Comparison of ENCODE assay signal across 16 cellular contexts in the genomic region with DNA sequence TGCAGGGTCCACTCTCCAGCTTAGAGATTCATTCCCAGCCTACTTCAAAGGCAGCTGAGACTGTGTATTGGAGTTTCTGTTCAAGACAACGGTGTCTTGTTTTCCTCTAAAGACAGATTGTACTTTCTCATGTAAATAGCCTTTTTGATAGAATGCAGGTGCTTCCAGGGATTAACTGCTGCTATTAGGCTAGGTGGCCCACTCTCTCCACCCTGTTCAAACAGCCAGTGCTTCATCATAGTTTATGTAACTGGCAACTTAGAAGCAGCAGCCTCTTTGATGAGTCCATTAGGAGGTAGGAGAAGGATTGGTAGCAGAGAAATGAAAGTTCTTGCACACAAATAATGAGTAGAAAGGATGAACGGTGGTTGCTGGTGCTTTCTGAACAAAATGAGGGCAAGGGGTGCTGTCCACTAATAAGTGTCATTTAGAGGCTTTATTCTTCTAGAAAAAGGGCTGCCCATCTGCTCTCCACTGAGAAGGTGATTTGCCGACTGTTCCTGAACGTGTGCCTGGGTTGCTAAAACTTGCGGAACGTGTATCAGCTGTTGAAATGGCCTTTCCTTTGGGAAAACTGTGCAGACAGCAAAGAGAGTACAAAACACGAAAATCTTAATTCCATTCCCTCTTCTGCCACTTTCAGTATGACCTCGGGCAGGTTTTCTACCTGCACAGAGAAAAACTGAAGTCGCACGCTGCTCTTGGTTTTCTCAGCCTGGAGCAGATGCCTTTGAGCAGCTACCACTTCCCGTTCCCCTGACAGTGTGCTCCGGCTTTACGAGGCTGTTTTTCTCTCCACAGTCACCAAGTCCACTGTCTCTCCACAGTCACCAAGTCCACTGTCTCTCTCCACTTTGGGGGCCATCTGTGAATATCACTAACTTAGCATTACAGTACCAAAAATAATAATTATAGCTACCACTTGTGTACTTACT.
"Had no signal": no experiment of that assay in that cellular context is flagged by ENCODE, and none has a peak within 500 bp of the region (broad histone marks: within the 10 kb centered on the region; RNA-seq: fewer than 3 reads in every experiment).

No MANE protein-coding gene starts in this region.

- H3K9me3 ChIP-seq: adrenal gland, left lung, suprapubic skin, transverse colon had no signal

- H3K36me3 Mint-ChIP-seq: activated naive CD4-positive, alpha-beta T cell treated with anti-CD3 and anti-CD28 coated beads, Interleukin-2, amount 50 U/mL, for 72 hours had no signal

- H3K4me1 ChIP-seq: adrenal gland, left lung, suprapubic skin, transverse colon had no signal

- ATAC-seq: activated naive CD4-positive, alpha-beta T cell treated with anti-CD3 and anti-CD28 coated beads, Interleukin-2, amount 50 U/mL, for 72 hours; left lung; T-helper 17 cell had no signal

- H3K27ac Mint-ChIP-seq: activated naive CD4-positive, alpha-beta T cell treated with anti-CD3 and anti-CD28 coated beads, Interleukin-2, amount 50 U/mL, for 72 hours; nephron; stimulated activated naive CD8-positive, alpha-beta T cell treated with anti-CD3 and anti-CD28 coated beads, Interleukin-15, Interleukin-2, amounts not matched to agents 100 ng/mL and 50 ng/mL, for 24 hours; T-helper 17 cell had no signal

- H3K4me3 Mint-ChIP-seq: nephron; stimulated activated naive CD8-positive, alpha-beta T cell treated with anti-CD3 and anti-CD28 coated beads, Interleukin-15, Interleukin-2, amounts not matched to agents 100 ng/mL and 50 ng/mL, for 24 hours; T-helper 17 cell had no signal

- H3K36me3 ChIP-seq: adrenal gland, left lung, suprapubic skin, transverse colon, WERI-Rb-1 had no signal

- H3K27ac ChIP-seq: adrenal gland, dorsolateral prefrontal cortex, epithelial cell of prostate, left lung, suprapubic skin, transverse colon, WERI-Rb-1 had no signal

- DNase-seq: activated CD4-positive, alpha-beta T cell treated with anti-CD3 and anti-CD28 coated beads, Interleukin-2, amount 50 U/mL, for 4 hours; activated gamma-delta T cell treated with Interleukin-2 at 50 U/mL for 16 hours; adrenal gland; foreskin fibroblast; left lung; midbrain; nucleus accumbens; T-helper 17 cell; transverse colon; WERI-Rb-1 had no signal

- H3K4me3 ChIP-seq: adrenal gland, left lung, suprapubic skin, transverse colon had no signal

- H3K27me3 ChIP-seq: adrenal gland, left lung, suprapubic skin had no signal

- H3K27me3 Mint-ChIP-seq: stimulated activated naive CD8-positive, alpha-beta T cell treated with anti-CD3 and anti-CD28 coated beads, Interleukin-15, Interleukin-2, amounts not matched to agents 100 ng/mL and 50 ng/mL, for 24 hours had no signal

- H3K9me3 Mint-ChIP-seq: activated naive CD4-positive, alpha-beta T cell treated with anti-CD3 and anti-CD28 coated beads, Interleukin-2, amount 50 U/mL, for 72 hours; nephron; stimulated activated naive CD8-positive, alpha-beta T cell treated with anti-CD3 and anti-CD28 coated beads, Interleukin-15, Interleukin-2, amounts not matched to agents 100 ng/mL and 50 ng/mL, for 24 hours had no signal
